Comparison of ENCODE assay signal across 1 cellular context in genomic region chr15:57286446-57287127, GRCh38.
TF ChIP-seq lines count a peak whose summit lies in the region.

No MANE protein-coding gene starts in this region.

TF ChIP-seq in WTC11, 78 proteins besides CTCF, POLR2A, EP300 and RAD21:
- TF ChIP-seq RELA (CRISPR knock-in tag; IDR thresholded peaks at IDR 0.05; ENCODE audit: borderline replicate concordance) (no peak), ATF2 (CRISPR knock-in tag; IDR thresholded peaks at IDR 0.05; ENCODE audit: borderline replicate concordance, low read depth) (no peak), SOX15 (CRISPR knock-in tag; IDR thresholded peaks at IDR 0.05) (no peak), HMGA2 (CRISPR knock-in tag; IDR thresholded peaks at IDR 0.05) (no peak), ERG (CRISPR knock-in tag; IDR thresholded peaks at IDR 0.05) (no peak), JUN (CRISPR knock-in tag; IDR thresholded peaks at IDR 0.05) (no peak)
